In genomic region chr7:14691597-14692203, GRCh38 we compare ENCODE assay signal across 9 cellular contexts.
A peak's percentile ranks its signal among the peaks of the same experiment; 100 is the strongest.
DNase-seq lines count a peak whose midpoint lies in the region; ATAC-seq, FAIRE-seq and TF ChIP-seq lines count a peak whose summit lies in the region.
"Had no signal": no experiment of that assay in that cellular context is flagged by ENCODE, and none has a peak within 500 bp of the region (broad histone marks: within the 10 kb centered on the region; RNA-seq: fewer than 3 reads in every experiment).

No MANE protein-coding gene starts in this region.

- H3K36me3 ChIP-seq in H1 (ENCODE audit: control insufficient read depth in 2 of 4, insufficient read depth in 4 of 4, low read length in 3 of 4) (no peaks in the 10 kb centered on the region), mucosa of descending colon (ENCODE audit: low read depth) (no peaks in the 10 kb centered on the region)

- H2AFZ ChIP-seq in H1 (ENCODE audit: low read length) = no peak overlapping the region

- ATAC-seq in GM21360 (IDR thresholded peaks at IDR 0.05; ENCODE audit: unreplicated experiment) (peak; percentile 62), mucosa of descending colon (no peak)
- ATAC-seq in stimulated activated naive CD8-positive, alpha-beta T cell treated with anti-CD3 and anti-CD28 coated beads, Interleukin-15, amount 100 ng/mL, for 72 hours = no peak

- no peak overlapping the region for H3K56ac ChIP-seq in H1 (replicated peaks; ENCODE audit: insufficient read length, low read depth, low read length)

- no peaks in the 10 kb centered on the region for H3K4me1 ChIP-seq in H1 (replicated peaks in 1 of 4; ENCODE audit: control insufficient read depth in 3 of 4, insufficient read depth in 4 of 4, low read length in 3 of 4)
- no peaks in the 10 kb centered on the region for H3K4me1 ChIP-seq in mucosa of descending colon (ENCODE audit: low read depth)

- no peaks in the 10 kb centered on the region for H3K79me1 ChIP-seq in H1 (ENCODE audit: low read depth, low read length)

- no peak for TF ChIP-seq EP300 in H1 (IDR thresholded peaks at IDR 0.05; ENCODE audit: borderline replicate concordance in 1 of 2, low read depth in 2 of 2, low read length in 2 of 2)

- peak in 2 of 3 experiments; percentile 61 to 65; a peak in 3 of 4 replicates for TF ChIP-seq CTCF in H1 (IDR thresholded peaks at IDR 0.05; ENCODE audit: control extremely low read depth in 1 of 3, insufficient read depth in 1 of 3, low read depth in 1 of 3, low read length in 3 of 3)
- TF ChIP-seq CTCF in mucosa of descending colon (IDR thresholded peaks at IDR 0.05) = no peak

- H3K27me3 Mint-ChIP-seq in stimulated activated naive CD8-positive, alpha-beta T cell treated with anti-CD3 and anti-CD28 coated beads, Interleukin-15, amount 100 ng/mL, for 72 hours = no peaks in the 10 kb centered on the region

- FAIRE-seq in H1 (lab: Jason Lieb, UNC) = peak; percentile 7

- no peak overlapping the region for H2BK12ac ChIP-seq in H1 (ENCODE audit: low read depth, low read length)

- WGBS in H1 (ENCODE audit: extremely low coverage in 1 of 2, insufficient coverage in 1 of 2, insufficient read length in 1 of 2, insufficient replicate concordance in 2 of 2, low coverage in 1 of 2, low lambda C conversion rate in 2 of 2, missing lambda C conversion rate in 1 of 2), 2 experiments = 9% methylated on average over 3 of the region's 3 CpGs; no CpG with 5 or more reads in 1 of the 2 experiments

- H3K9me3 Mint-ChIP-seq in stimulated activated naive CD8-positive, alpha-beta T cell treated with anti-CD3 and anti-CD28 coated beads, Interleukin-15, amount 100 ng/mL, for 72 hours = no peaks in the 10 kb centered on the region

- no peak overlapping the region for H3K18ac ChIP-seq in H1 (ENCODE audit: extremely low read depth, low read length)

- H3K79me2 ChIP-seq in H1 (ENCODE audit: control insufficient read depth in 1 of 2, insufficient read depth in 2 of 2, low read length in 2 of 2) = no peaks in the 10 kb centered on the region

- H4K91ac ChIP-seq in H1 (replicated peaks; ENCODE audit: insufficient read length, low read length) = no peak overlapping the region

- H3K4me3 Mint-ChIP-seq in stimulated activated naive CD8-positive, alpha-beta T cell treated with anti-CD3 and anti-CD28 coated beads, Interleukin-15, amount 100 ng/mL, for 72 hours = no peak overlapping the region

- no peak for TF ChIP-seq POLR2A in H1 (IDR thresholded peaks at IDR 0.05; ENCODE audit: control extremely low read depth in 1 of 2, low read depth in 2 of 2, low read length in 2 of 2)

- no peaks in the 10 kb centered on the region for H3K4me1 Mint-ChIP-seq in stimulated activated naive CD8-positive, alpha-beta T cell treated with anti-CD3 and anti-CD28 coated beads, Interleukin-15, amount 100 ng/mL, for 72 hours

- no peak overlapping the region for H2BK15ac ChIP-seq in H1 (ENCODE audit: low read length)

- H3K9me3 ChIP-seq in H1 (ENCODE audit: insufficient read depth in 2 of 2, low read depth in 1 of 2, low read length in 1 of 2) (no peaks in the 10 kb centered on the region), mucosa of descending colon (no peaks in the 10 kb centered on the region)

- no peak overlapping the region for H2AK5ac ChIP-seq in H1 (ENCODE audit: low read depth, low read length)

- H3K4ac ChIP-seq in H1 (replicated peaks; ENCODE audit: insufficient read length, low read depth, low read length) = no peak overlapping the region

- TF ChIP-seq RAD21 in H1 (IDR thresholded peaks at IDR 0.05 in 1 of 2, conservative IDR thresholded peaks at IDR 0.05 in 1 of 2; ENCODE audit: low read depth in 2 of 2, low read length in 2 of 2) = peak; percentile 85 to 86

- no peak overlapping the region for H3K14ac ChIP-seq in H1 (ENCODE audit: insufficient read length)

- DNase-seq in CMK (ENCODE audit: low read depth) = peak; percentile 21
- DNase-seq in NCI-H1105 treated with DMSO at 0.1 percent for 48 hours (lab: John Stamatoyannopoulos, UW) = peak; percentile 42
- peak; percentile 4 to 13 for DNase-seq in activated CD4-positive, alpha-beta T cell treated with anti-CD3 and anti-CD28 coated beads, Interleukin-2, amount 50 U/mL, for 24 hours (ENCODE audit: low read depth in 1 of 2, low spot score in 1 of 2)
- peak; percentile 29 to 75 for DNase-seq in H1 (ENCODE audit: low read depth in 1 of 2, low spot score in 2 of 2)
- peak; percentile 10 to 71 (median 37) for DNase-seq in mucosa of descending colon
- peak; percentile 11 to 12 for DNase-seq in stimulated activated naive CD8-positive, alpha-beta T cell treated with anti-CD3 and anti-CD28 coated beads, Interleukin-15, amount 100 ng/mL, for 72 hours
- DNase-seq in 8988T = no peak

- H4K20me1 ChIP-seq in H1 (replicated peaks in 1 of 2; ENCODE audit: control insufficient read depth in 1 of 2, insufficient read depth in 2 of 2, low read length in 2 of 2) = no peaks in the 10 kb centered on the region

- no peaks in the 10 kb centered on the region for H3K23me2 ChIP-seq in H1 (ENCODE audit: low read depth, low read length)

- H3K4me2 ChIP-seq in H1 (ENCODE audit: insufficient read depth in 1 of 2, low read depth in 2 of 2, low read length in 2 of 2) = no peak overlapping the region

- POLR2A ChIA-PET in H1 (lab: Charles Lee; ENCODE audit: partially characterized antibody) = no interaction called here

- H3K27ac ChIP-seq in H1 (ENCODE audit: low read depth, low read length) = no peak overlapping the region
- H3K27ac ChIP-seq: SK-N-MC had no signal

- no peak overlapping the region for H4K8ac ChIP-seq in H1 (ENCODE audit: extremely low read depth, insufficient read depth, low read length)

- H3K27me3 ChIP-seq in H1 (replicated peaks in 1 of 4; ENCODE audit: control insufficient read depth in 3 of 4, extremely low read depth in 1 of 4, insufficient read depth in 3 of 4, low read length in 3 of 4) = no peaks in the 10 kb centered on the region

- H4K5ac ChIP-seq in H1 (ENCODE audit: insufficient read length, low read depth, low read length) = no peak overlapping the region

- intact Hi-C loops in mucosa of descending colon (cut with DNase I, micrococcal nuclease) = no loop called here

- H3K4me3 ChIP-seq in H1 (ENCODE audit: extremely low read depth in 1 of 4, insufficient read depth in 2 of 4, low read depth in 3 of 4, low read length in 4 of 4) = no peak overlapping the region
- H3K4me3 ChIP-seq in mucosa of descending colon = no peak overlapping the region
- H3K4me3 ChIP-seq: SK-N-MC had no signal

- no peak overlapping the region for H3K23ac ChIP-seq in H1 (ENCODE audit: insufficient read length)

- CTCF ChIA-PET in H1 (lab: Charles Lee; ENCODE audit: partially characterized antibody) = interaction anchor here (0.6 to 4.1 kb wide), 42 partner anchors 11 to 1416 kb away, joined by 3 to 62 read pairs (median 4); partner anchors contain the start of gene ETV1

- H3K27ac Mint-ChIP-seq in stimulated activated naive CD8-positive, alpha-beta T cell treated with anti-CD3 and anti-CD28 coated beads, Interleukin-15, amount 100 ng/mL, for 72 hours = no peak overlapping the region

- no peak overlapping the region for H2BK20ac ChIP-seq in H1 (ENCODE audit: low read length)

- no peak overlapping the region for H2BK5ac ChIP-seq in H1 (ENCODE audit: low read depth, low read length)

- H2BK120ac ChIP-seq in H1 (replicated peaks; ENCODE audit: low read depth, low read length) = no peak overlapping the region

- no peak overlapping the region for H3K9ac ChIP-seq in H1 (replicated peaks in 1 of 4; ENCODE audit: extremely low read depth in 1 of 4, low read depth in 3 of 4, low read length in 3 of 4)

TF ChIP-seq in H1, 55 proteins besides CTCF, POLR2A, EP300 and RAD21:
- no peak for TF ChIP-seq EGR1 (IDR thresholded peaks at IDR 0.05; ENCODE audit: borderline replicate concordance, low read depth, low read length)
- TF ChIP-seq CTBP2 (IDR thresholded peaks at IDR 0.05; ENCODE audit: borderline replicate concordance, insufficient read depth, insufficient read length, low read length) = no peak
- no peak for TF ChIP-seq BACH1 (IDR thresholded peaks at IDR 0.05; ENCODE audit: low read length)
- TF ChIP-seq GABPA (IDR thresholded peaks at IDR 0.05; ENCODE audit: borderline replicate concordance, insufficient read depth, low read length) = no peak
- no peak for TF ChIP-seq KDM5A (IDR thresholded peaks at IDR 0.05; ENCODE audit: low read length)
- no peak for TF ChIP-seq TAF7 (optimal IDR thresholded peaks at IDR 0.05; ENCODE audit: borderline replicate concordance, low read depth, low read length)
- TF ChIP-seq SRF (IDR thresholded peaks at IDR 0.05; ENCODE audit: low read depth, low read length) = no peak
- no peak for TF ChIP-seq RFX5 (IDR thresholded peaks at IDR 0.05; ENCODE audit: borderline replicate concordance, low read depth, low read length)
- no peak for TF ChIP-seq BCL11A (IDR thresholded peaks at IDR 0.05; ENCODE audit: low read depth in 2 of 2, low read length in 2 of 2)
- no peak for TF ChIP-seq KDM4A (IDR thresholded peaks at IDR 0.05; ENCODE audit: low read depth, low read length, severe bottlenecking)
- no peak for TF ChIP-seq CBX8 (IDR thresholded peaks at IDR 0.05; ENCODE audit: borderline replicate concordance, low read depth, low read length)
- TF ChIP-seq FOSL1 (IDR thresholded peaks at IDR 0.05; ENCODE audit: insufficient read depth, low read depth, low read length) = no peak
- no peak for TF ChIP-seq RNF2 (IDR thresholded peaks at IDR 0.05; ENCODE audit: borderline replicate concordance, low read depth, low read length, missing control alignments, poor library complexity, severe bottlenecking)
- TF ChIP-seq GTF2F1 (IDR thresholded peaks at IDR 0.05; ENCODE audit: borderline replicate concordance, low read depth, low read length) = no peak
- no peak for TF ChIP-seq SAP30 (IDR thresholded peaks at IDR 0.05; ENCODE audit: insufficient read depth, insufficient replicate concordance, low read length)
- no peak for TF ChIP-seq POU5F1 (IDR thresholded peaks at IDR 0.05; ENCODE audit: low read depth, low read length)
